ENCODE assay signal across 8 cellular contexts in the genomic region with DNA sequence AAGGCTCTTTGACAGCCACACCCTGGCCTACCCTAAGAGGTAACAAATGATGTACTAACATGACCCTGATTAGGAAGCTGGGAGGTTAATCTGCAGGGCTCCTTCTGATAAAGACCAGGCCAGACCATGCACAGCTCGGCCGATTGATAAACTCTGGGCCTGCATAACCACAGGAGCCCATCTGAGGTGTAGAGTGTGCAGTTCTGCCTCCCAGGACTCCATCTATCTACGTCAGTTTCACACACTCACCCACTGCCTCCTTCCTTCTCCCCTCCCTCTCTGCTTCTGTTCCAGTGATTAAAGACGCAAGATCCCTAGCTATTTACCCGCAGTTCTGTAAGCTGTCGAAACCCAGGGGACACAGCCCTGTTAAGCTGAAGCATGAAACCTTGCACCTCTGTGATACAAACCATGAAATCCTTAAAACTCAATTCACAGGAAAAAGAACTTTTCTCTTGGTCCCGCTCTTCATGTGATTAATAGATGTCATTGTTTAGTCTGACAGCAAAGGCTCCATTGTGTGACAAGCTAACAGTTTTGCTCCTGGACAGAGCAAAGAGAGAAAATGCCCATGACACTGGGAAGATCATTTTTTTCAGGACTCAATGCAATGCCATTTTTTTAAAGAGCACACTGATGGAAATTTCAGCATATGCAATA.
"Had no signal": no experiment of that assay in that cellular context is flagged by ENCODE, and none has a peak within 500 bp of the region (broad histone marks: within the 10 kb centered on the region; RNA-seq: fewer than 3 reads in every experiment).

No MANE protein-coding gene starts in this region.

- H3K27ac ChIP-seq: ascending aorta, esophagus muscularis mucosa had no signal

- DNase-seq: activated CD4-positive, alpha-beta memory T cell treated with anti-CD3 and anti-CD28 coated beads, Interleukin-2, amount 10 ng/mL, durations not matched to agents 7 days and 5 days; activated T-cell treated with anti-CD3 and anti-CD28 coated beads, Interleukin-2, amount 50 U/mL, for 48 hours; naive B cell; stimulated activated CD4-positive, alpha-beta T cell treated with anti-CD3 and anti-CD28 coated beads, Interleukin-15, amount 100 ng/mL, for 24 hours; stimulated activated CD4-positive, alpha-beta T cell treated with anti-CD3 and anti-CD28 coated beads, Interleukin-4, amount 100 ng/mL, for 24 hours; SW 1271 had no signal

- H3K27me3 ChIP-seq: ascending aorta, esophagus muscularis mucosa had no signal
